15 cellular contexts compared by ENCODE assay signal in genomic region chr17:55443904-55444303, GRCh38.
"Had no signal": no experiment of that assay in that cellular context is flagged by ENCODE, and none has a peak within 500 bp of the region (broad histone marks: within the 10 kb centered on the region; RNA-seq: fewer than 3 reads in every experiment).

No MANE protein-coding gene starts in this region.

- H3K4me3 Mint-ChIP-seq: activated naive CD8-positive, alpha-beta T cell treated with anti-CD3 and anti-CD28 coated beads, Interleukin-2, amount 10 ng/mL, durations not matched to agents 7 days and 5 days; memory B cell; stimulated activated naive CD8-positive, alpha-beta T cell treated with anti-CD3 and anti-CD28 coated beads, Interleukin-15, amount 100 ng/mL, for 72 hours had no signal

- H3K27ac Mint-ChIP-seq: activated naive CD8-positive, alpha-beta T cell treated with anti-CD3 and anti-CD28 coated beads, Interleukin-2, amount 10 ng/mL, durations not matched to agents 7 days and 5 days; memory B cell; stimulated activated naive CD8-positive, alpha-beta T cell treated with anti-CD3 and anti-CD28 coated beads, Interleukin-15, amount 100 ng/mL, for 72 hours had no signal

- H3K27me3 ChIP-seq: spleen, thyroid gland, uterus had no signal

- H3K36me3 ChIP-seq: spleen, thyroid gland, uterus had no signal

- H3K4me1 Mint-ChIP-seq: stimulated activated naive CD8-positive, alpha-beta T cell treated with anti-CD3 and anti-CD28 coated beads, Interleukin-15, amount 100 ng/mL, for 72 hours had no signal

- H3K36me3 Mint-ChIP-seq: activated naive CD8-positive, alpha-beta T cell treated with anti-CD3 and anti-CD28 coated beads, Interleukin-2, amount 10 ng/mL, durations not matched to agents 7 days and 5 days; memory B cell had no signal

- H3K9me3 Mint-ChIP-seq: activated naive CD8-positive, alpha-beta T cell treated with anti-CD3 and anti-CD28 coated beads, Interleukin-2, amount 10 ng/mL, durations not matched to agents 7 days and 5 days; memory B cell; stimulated activated naive CD8-positive, alpha-beta T cell treated with anti-CD3 and anti-CD28 coated beads, Interleukin-15, amount 100 ng/mL, for 72 hours had no signal

- H3K9me3 ChIP-seq: psoas muscle, spleen, thyroid gland, uterus had no signal

- DNase-seq: activated CD4-positive, CD25-positive, alpha-beta regulatory T cell treated with anti-CD3 and anti-CD28 coated beads, Interleukin-2, amount 50 U/mL, for 72 hours; activated naive CD4-positive, alpha-beta T cell; activated naive CD8-positive, alpha-beta T cell treated with anti-CD3 and anti-CD28 coated beads, Interleukin-2, amount 10 ng/mL, durations not matched to agents 7 days and 5 days; activated T-cell treated with anti-CD3 and anti-CD28 coated beads for 4 hours; anterior cingulate cortex; effector memory CD4-positive, alpha-beta T cell; hippocampal formation; left ventricle myocardium superior; psoas muscle; spleen; stimulated activated naive CD8-positive, alpha-beta T cell treated with anti-CD3 and anti-CD28 coated beads, Interleukin-15, amount 100 ng/mL, for 72 hours; thyroid gland; uterus had no signal

- H3K27ac ChIP-seq: psoas muscle, spleen, thyroid gland, uterus had no signal

- H3K27me3 Mint-ChIP-seq: memory B cell; stimulated activated naive CD8-positive, alpha-beta T cell treated with anti-CD3 and anti-CD28 coated beads, Interleukin-15, amount 100 ng/mL, for 72 hours had no signal

- H3K4me1 ChIP-seq: uterus had no signal

- H3K4me3 ChIP-seq: psoas muscle, spleen, thyroid gland, uterus had no signal

- ATAC-seq: left ventricle myocardium superior; psoas muscle; sciatic nerve; stimulated activated naive CD8-positive, alpha-beta T cell treated with anti-CD3 and anti-CD28 coated beads, Interleukin-15, amount 100 ng/mL, for 72 hours had no signal
